Comparison of ENCODE assay signal across 1 cellular context in genomic region chr7:148527717-148528168, GRCh38.
TF ChIP-seq lines count a peak whose summit lies in the region.

No MANE protein-coding gene starts in this region.

TF ChIP-seq in K562, 482 proteins besides CTCF, POLR2A, EP300 and RAD21 (continued from another document and continues in another):
- no peak for TF ChIP-seq STAT6 (CRISPR knock-in tag; IDR thresholded peaks at IDR 0.05)
- TF ChIP-seq AFF1 (IDR thresholded peaks at IDR 0.05; ENCODE audit: low read depth in 1 of 2, partially characterized antibody in 2 of 2) = no peak
- no peak for TF ChIP-seq NCOA1 (IDR thresholded peaks at IDR 0.05; ENCODE audit: low read depth)
- no peak for TF ChIP-seq SMAD1 (IDR thresholded peaks at IDR 0.05; ENCODE audit: low read depth, low read length, partially characterized antibody)
- no peak for TF ChIP-seq ZBTB12 (CRISPR knock-in tag; IDR thresholded peaks at IDR 0.05)
- no peak for TF ChIP-seq SIN3A (IDR thresholded peaks at IDR 0.05; ENCODE audit: borderline replicate concordance in 2 of 2, control insufficient read depth in 1 of 2, low read depth in 2 of 2, low read length in 2 of 2)
- no peak for TF ChIP-seq ELK1 (CRISPR knock-in tag; IDR thresholded peaks at IDR 0.05)
- no peak for TF ChIP-seq ATF1 (CRISPR knock-in tag; IDR thresholded peaks at IDR 0.05)
- TF ChIP-seq ATF1 (tag; IDR thresholded peaks at IDR 0.05) = 0 out of 2 replicates have a peak, but pooled peaks have one; percentile 31
- TF ChIP-seq POLR2B (IDR thresholded peaks at IDR 0.05; ENCODE audit: low read depth, partially characterized antibody) = no peak
- TF ChIP-seq ZNF175 (CRISPR knock-in tag; IDR thresholded peaks at IDR 0.05; ENCODE audit: low read depth) = no peak
- no peak for TF ChIP-seq HDAC8 (tag; IDR thresholded peaks at IDR 0.05)
- TF ChIP-seq RFX1 (IDR thresholded peaks at IDR 0.05) = no peak
- TF ChIP-seq PPARD (CRISPR knock-in tag; IDR thresholded peaks at IDR 0.05) = no peak
- TF ChIP-seq HLTF (IDR thresholded peaks at IDR 0.05) = no peak
- no peak for TF ChIP-seq CREBBP (IDR thresholded peaks at IDR 0.05; ENCODE audit: low read depth, low read length)
- no peak for TF ChIP-seq ZNF639 (CRISPR knock-in tag; conservative IDR thresholded peaks at IDR 0.05 in 1 of 2, IDR thresholded peaks at IDR 0.05 in 1 of 2)
- no peak for TF ChIP-seq ZMIZ1 (IDR thresholded peaks at IDR 0.05; ENCODE audit: low read depth in 2 of 2, low read length in 2 of 2)
- no peak for TF ChIP-seq NR1H2 (CRISPR knock-in tag; IDR thresholded peaks at IDR 0.05)
- no peak for TF ChIP-seq TEAD2 (tag; IDR thresholded peaks at IDR 0.05)
- no peak for TF ChIP-seq BRF2 (IDR thresholded peaks at IDR 0.05; ENCODE audit: borderline replicate concordance, insufficient read depth, insufficient read length)
- no peak for TF ChIP-seq CBX5 (IDR thresholded peaks at IDR 0.05; ENCODE audit: borderline replicate concordance, low read depth)
- TF ChIP-seq SMARCA4 (IDR thresholded peaks at IDR 0.05) = peak; percentile 69
- TF ChIP-seq ZNF780A (CRISPR knock-in tag; IDR thresholded peaks at IDR 0.05) = no peak
- TF ChIP-seq CC2D1A (IDR thresholded peaks at IDR 0.05) = peak; percentile 32; the same call in 1 of the 2 replicates
- TF ChIP-seq TRIM25 (IDR thresholded peaks at IDR 0.05; ENCODE audit: borderline replicate concordance) = no peak
- TF ChIP-seq ZNF224 (CRISPR knock-in tag; IDR thresholded peaks at IDR 0.05) = peak; percentile 60; the same call in 1 of the 2 replicates
- TF ChIP-seq RB1 (IDR thresholded peaks at IDR 0.05; ENCODE audit: low read depth) = 0 out of 2 replicates have a peak, but pooled peaks have one; percentile 37
- no peak for TF ChIP-seq ZNF274 (IDR thresholded peaks at IDR 0.05; ENCODE audit: borderline replicate concordance, low read depth, low read length)
- TF ChIP-seq RAD51 (IDR thresholded peaks at IDR 0.05; ENCODE audit: borderline replicate concordance, low read depth) = no peak
- peak in 1 of 2 experiments; percentile 44; a peak in 1 of 4 replicates for TF ChIP-seq RCOR1 (IDR thresholded peaks at IDR 0.05; ENCODE audit: borderline replicate concordance in 1 of 2, low read depth in 2 of 2, low read length in 2 of 2)
- TF ChIP-seq ZNF561 (CRISPR knock-in tag; conservative IDR thresholded peaks at IDR 0.05) = no peak
- 0 out of 2 replicates have a peak, but pooled peaks have one; percentile 8 for TF ChIP-seq E2F1 (CRISPR knock-in tag; IDR thresholded peaks at IDR 0.05)
- TF ChIP-seq NCOR1 (IDR thresholded peaks at IDR 0.05) = no peak
- TF ChIP-seq C11orf30 (IDR thresholded peaks at IDR 0.05; ENCODE audit: low read depth) = no peak
- no peak for TF ChIP-seq CCAR2 (IDR thresholded peaks at IDR 0.05; ENCODE audit: low read depth, low read length)
- no peak for TF ChIP-seq PBX2 (CRISPR knock-in tag; IDR thresholded peaks at IDR 0.05; ENCODE audit: low read depth)
- peak; percentile 89 for TF ChIP-seq PBX2 (tag; conservative IDR thresholded peaks at IDR 0.05; ENCODE audit: low read depth)
- peak; percentile 62; the same call in 1 of the 2 replicates for TF ChIP-seq JUND (IDR thresholded peaks at IDR 0.05; ENCODE audit: borderline replicate concordance, low read depth, low read length)
- no peak; the same call in 2 of the 3 replicates for TF ChIP-seq JUND (tag; IDR thresholded peaks at IDR 0.05; ENCODE audit: borderline replicate concordance, low read depth, low read length)
